In genomic region chr2:112764071-112765044, GRCh38 we compare ENCODE assay signal across 1 cellular context.
A peak's percentile ranks its signal among the peaks of the same experiment; 100 is the strongest.
TF ChIP-seq lines count a peak whose summit lies in the region.

TSS of gene CKAP2L (minus strand) at chr2:112764609. CDS start at chr2:112764598, 11 bp downstream.

TF ChIP-seq in HepG2, 621 proteins besides CTCF, POLR2A, EP300 and RAD21 (continued from another document and continues in another):
- TF ChIP-seq HOXD1 (CRISPR knock-in tag; IDR thresholded peaks at IDR 0.05) (no peak; the same call in 1 of the 2 replicates), BORCS8-MEF2B (CRISPR knock-in tag; IDR thresholded peaks at IDR 0.05) (peak; percentile 100), FOXK1 (CRISPR knock-in tag; IDR thresholded peaks at IDR 0.05; ENCODE audit: borderline replicate concordance, low read depth) (peak; percentile 97), TFDP1 (CRISPR knock-in tag; IDR thresholded peaks at IDR 0.05; ENCODE audit: borderline replicate concordance) (peak; percentile 99), ZNF318 (CRISPR knock-in tag; IDR thresholded peaks at IDR 0.05) (0 out of 2 replicates have a peak, but pooled peaks have one; percentile 26), ZHX1 (CRISPR knock-in tag; IDR thresholded peaks at IDR 0.05; ENCODE audit: low read depth) (peak; percentile 95), NFE2L1 (CRISPR knock-in tag; IDR thresholded peaks at IDR 0.05; ENCODE audit: borderline replicate concordance) (0 out of 2 replicates have a peak, but pooled peaks have one; percentile 29), ETS1 (CRISPR knock-in tag; IDR thresholded peaks at IDR 0.05) (no peak), TIGD3 (CRISPR knock-in tag; IDR thresholded peaks at IDR 0.05; ENCODE audit: borderline replicate concordance) (peak; percentile 70; the same call in 1 of the 2 replicates), ZNF501 (CRISPR knock-in tag; IDR thresholded peaks at IDR 0.05) (peak; percentile 96), MAX (IDR thresholded peaks at IDR 0.05) (peak; percentile 94), TFAP4 (IDR thresholded peaks at IDR 0.05; ENCODE audit: borderline replicate concordance, low read depth) (peak; percentile 51; the same call in 1 of the 2 replicates), GMEB1 (CRISPR knock-in tag; IDR thresholded peaks at IDR 0.05; ENCODE audit: borderline replicate concordance) (peak; percentile 95), ADNP (CRISPR knock-in tag; IDR thresholded peaks at IDR 0.05) (no peak), ZFP91 (CRISPR knock-in tag; IDR thresholded peaks at IDR 0.05; ENCODE audit: borderline replicate concordance) (peak; percentile 86; the same call in 1 of the 2 replicates), ZFP36L1 (CRISPR knock-in tag; IDR thresholded peaks at IDR 0.05) (peak; percentile 100), YY1 (IDR thresholded peaks at IDR 0.05; ENCODE audit: insufficient read depth, insufficient replicate concordance, low read depth, low read length) (peak; percentile 44), RXRA (CRISPR knock-in tag; IDR thresholded peaks at IDR 0.05) (peak; percentile 43), GTF3A (CRISPR knock-in tag; conservative IDR thresholded peaks at IDR 0.05) (0 out of 2 replicates have a peak, but pooled peaks have one; percentile 69), KMT2A (CRISPR knock-in tag; IDR thresholded peaks at IDR 0.05) (peak; percentile 86), MEIS2 (CRISPR knock-in tag; IDR thresholded peaks at IDR 0.05) (0 out of 2 replicates have a peak, but pooled peaks have one; percentile 9), TCF12 (IDR thresholded peaks at IDR 0.05) (no peak), TCF12 (CRISPR knock-in tag; IDR thresholded peaks at IDR 0.05) (0 out of 2 replicates have a peak, but pooled peaks have one; percentile 33), ZNF367 (CRISPR knock-in tag; IDR thresholded peaks at IDR 0.05; ENCODE audit: borderline replicate concordance) (0 out of 2 replicates have a peak, but pooled peaks have one; percentile 52), KDM3A (CRISPR knock-in tag; IDR thresholded peaks at IDR 0.05; ENCODE audit: low read depth) (peak; percentile 86; the same call in 1 of the 2 replicates), TEF (CRISPR knock-in tag; IDR thresholded peaks at IDR 0.05) (no peak), ZNF788 (CRISPR knock-in tag; IDR thresholded peaks at IDR 0.05; ENCODE audit: borderline replicate concordance) (peak; percentile 89), ZNF674 (CRISPR knock-in tag; IDR thresholded peaks at IDR 0.05; ENCODE audit: low read depth) (no peak), ZBTB3 (CRISPR knock-in tag; IDR thresholded peaks at IDR 0.05; ENCODE audit: borderline replicate concordance, low read depth) (0 out of 2 replicates have a peak, but pooled peaks have one; percentile 72), NR2C2 (CRISPR knock-in tag; IDR thresholded peaks at IDR 0.05; ENCODE audit: borderline replicate concordance) (peak; percentile 66; the same call in 1 of the 2 replicates), JUN (CRISPR knock-in tag; IDR thresholded peaks at IDR 0.05) (0 out of 2 replicates have a peak, but pooled peaks have one; percentile 58), GABPA (IDR thresholded peaks at IDR 0.05; ENCODE audit: low read depth, low read length) (no peak), GABPA (CRISPR knock-in tag; IDR thresholded peaks at IDR 0.05; ENCODE audit: low read depth) (peak; percentile 65), ZNF160 (CRISPR knock-in tag; IDR thresholded peaks at IDR 0.05) (peak; percentile 86), IRF9 (CRISPR knock-in tag; IDR thresholded peaks at IDR 0.05; ENCODE audit: borderline replicate concordance) (no peak; the same call in 1 of the 2 replicates)
